In genomic region chr14:35366521-35366976, GRCh38 we compare ENCODE assay signal across 9 cellular contexts. TPM values are rescaled to one million over a fixed set of nuclear protein-coding genes. Genes with fewer than 3 reads are reported as not detected.
DNase-seq lines count a peak whose midpoint lies in the region; ATAC-seq lines count a peak whose summit lies in the region.
"Had no signal": no experiment of that assay in that cellular context is flagged by ENCODE, and none has a peak within 500 bp of the region (broad histone marks: within the 10 kb centered on the region; RNA-seq: fewer than 3 reads in every experiment).

No MANE protein-coding gene starts in this region.

- peak overlapping the region; percentile 96 for H3K27ac Mint-ChIP-seq in activated CD4-positive, alpha-beta memory T cell treated with anti-CD3 and anti-CD28 coated beads for 36 hours
- no peak overlapping the region for H3K27ac Mint-ChIP-seq in activated CD4-positive, alpha-beta memory T cell treated with anti-CD3 and anti-CD28 coated beads, Interleukin-2, amount 10 ng/mL, durations not matched to agents 7 days and 5 days
- H3K27ac Mint-ChIP-seq in activated T-helper 2 cell treated with anti-CD3 and anti-CD28 coated beads, Interferon-gamma antibody, Interleukin-2, Interleukin-4, amounts not matched to agents 10 μg/mL and 5 μg/mL and 100 μg/mL, durations not matched to agents 14 hours and 24 hours and 36 hours: peak overlapping the region; percentile 97

- no peaks in the 10 kb centered on the region for H3K27me3 Mint-ChIP-seq in activated CD4-positive, alpha-beta memory T cell treated with anti-CD3 and anti-CD28 coated beads for 36 hours
- H3K27me3 Mint-ChIP-seq in activated CD4-positive, alpha-beta memory T cell treated with anti-CD3 and anti-CD28 coated beads, Interleukin-2, amount 10 ng/mL, durations not matched to agents 7 days and 5 days: no peaks in the 10 kb centered on the region
- H3K27me3 Mint-ChIP-seq in activated T-helper 2 cell treated with anti-CD3 and anti-CD28 coated beads, Interferon-gamma antibody, Interleukin-2, Interleukin-4, amounts not matched to agents 10 μg/mL and 5 μg/mL and 100 μg/mL, durations not matched to agents 14 hours and 24 hours and 36 hours (ENCODE audit: low read depth): no peaks in the 10 kb centered on the region

- CTCF ChIA-PET in activated CD4-positive, alpha-beta memory T cell treated with anti-CD3 and anti-CD28 coated beads for 36 hours (lab: Charles Lee): interaction anchor here (1.0 to 1.3 kb wide), 2 partner anchors 38 to 49 kb away, joined by 3 to 9 read pairs; partner anchors contain the start of gene NFKBIA
- CTCF ChIA-PET in activated CD4-positive, alpha-beta memory T cell treated with anti-CD3 and anti-CD28 coated beads, Interleukin-2, amount 10 ng/mL, durations not matched to agents 7 days and 5 days (lab: Charles Lee): interaction anchor here (1.1 kb wide), 1 partner anchor 83 kb away, joined by 3 read pairs; no protein-coding TSS in a partner anchor

- peaks cover 40% of the 10 kb centered on the region for H3K4me1 Mint-ChIP-seq in activated CD4-positive, alpha-beta memory T cell treated with anti-CD3 and anti-CD28 coated beads for 36 hours (ENCODE audit: low read depth)
- H3K4me1 Mint-ChIP-seq in activated CD4-positive, alpha-beta memory T cell treated with anti-CD3 and anti-CD28 coated beads, Interleukin-2, amount 10 ng/mL, durations not matched to agents 7 days and 5 days: peaks cover 33% of the 10 kb centered on the region
- peaks cover 39% of the 10 kb centered on the region for H3K4me1 Mint-ChIP-seq in activated T-helper 2 cell treated with anti-CD3 and anti-CD28 coated beads, Interferon-gamma antibody, Interleukin-2, Interleukin-4, amounts not matched to agents 10 μg/mL and 5 μg/mL and 100 μg/mL, durations not matched to agents 14 hours and 24 hours and 36 hours (ENCODE audit: low read depth)

- DNase-seq in activated CD4-positive, alpha-beta memory T cell treated with anti-CD3 and anti-CD28 coated beads for 36 hours: no peak
- no peak for DNase-seq in activated CD4-positive, alpha-beta memory T cell treated with anti-CD3 and anti-CD28 coated beads, Interleukin-2, amount 10 ng/mL, durations not matched to agents 7 days and 5 days
- no peak for DNase-seq in activated T-helper 2 cell treated with anti-CD3 and anti-CD28 coated beads, Interferon-gamma antibody, Interleukin-2, Interleukin-4, amounts not matched to agents 10 μg/mL and 5 μg/mL and 100 μg/mL, durations not matched to agents 14 hours and 24 hours and 36 hours (ENCODE audit: low spot score)
- DNase-seq in substantia nigra (lab: John Stamatoyannopoulos, UW) (no peak), NCI-H345 (lab: John Stamatoyannopoulos, UW) (no peak)
- DNase-seq: H9 had no signal

- no peak overlapping the region for H3K4me3 Mint-ChIP-seq in activated CD4-positive, alpha-beta memory T cell treated with anti-CD3 and anti-CD28 coated beads for 36 hours
- H3K4me3 Mint-ChIP-seq in activated CD4-positive, alpha-beta memory T cell treated with anti-CD3 and anti-CD28 coated beads, Interleukin-2, amount 10 ng/mL, durations not matched to agents 7 days and 5 days: no peak overlapping the region
- no peak overlapping the region for H3K4me3 Mint-ChIP-seq in activated T-helper 2 cell treated with anti-CD3 and anti-CD28 coated beads, Interferon-gamma antibody, Interleukin-2, Interleukin-4, amounts not matched to agents 10 μg/mL and 5 μg/mL and 100 μg/mL, durations not matched to agents 14 hours and 24 hours and 36 hours (ENCODE audit: low read depth)
- H3K4me3 Mint-ChIP-seq: H9 had no signal

- POLR2A ChIA-PET in activated CD4-positive, alpha-beta memory T cell treated with anti-CD3 and anti-CD28 coated beads for 36 hours (lab: Charles Lee): interaction anchor here (0.9 to 8.5 kb wide), 4 partner anchors 9 to 52 kb away, joined by 3 to 181 read pairs (median 26); partner anchors contain the start of gene NFKBIA
- POLR2A ChIA-PET in activated CD4-positive, alpha-beta memory T cell treated with anti-CD3 and anti-CD28 coated beads, Interleukin-2, amount 10 ng/mL, durations not matched to agents 7 days and 5 days (lab: Charles Lee): interaction anchor here (1.6 to 2.6 kb wide), 3 partner anchors 8 to 75 kb away, joined by 4 to 26 read pairs (median 6); partner anchors contain the start of genes NFKBIA and PSMA6

- intact Hi-C loops in activated CD4-positive, alpha-beta memory T cell treated with anti-CD3 and anti-CD28 coated beads for 36 hours (cut with micrococcal nuclease): no loop called here
- intact Hi-C loops in activated T-helper 2 cell treated with anti-CD3 and anti-CD28 coated beads, Interferon-gamma antibody, Interleukin-2, Interleukin-4, amounts not matched to agents 10 μg/mL and 5 μg/mL and 100 μg/mL, durations not matched to agents 14 hours and 24 hours and 36 hours (cut with micrococcal nuclease): loop anchor here (2.0 to 5.0 kb wide), 2 partner anchors 36 to 51 kb away; no protein-coding TSS in a partner anchor

- H3K36me3 Mint-ChIP-seq in activated CD4-positive, alpha-beta memory T cell treated with anti-CD3 and anti-CD28 coated beads for 36 hours: peaks cover 8% of the 10 kb centered on the region
- H3K36me3 Mint-ChIP-seq in activated CD4-positive, alpha-beta memory T cell treated with anti-CD3 and anti-CD28 coated beads, Interleukin-2, amount 10 ng/mL, durations not matched to agents 7 days and 5 days (ENCODE audit: low read depth): no peaks in the 10 kb centered on the region
- H3K36me3 Mint-ChIP-seq in activated T-helper 2 cell treated with anti-CD3 and anti-CD28 coated beads, Interferon-gamma antibody, Interleukin-2, Interleukin-4, amounts not matched to agents 10 μg/mL and 5 μg/mL and 100 μg/mL, durations not matched to agents 14 hours and 24 hours and 36 hours (ENCODE audit: low read depth): peaks cover 11% of the 10 kb centered on the region

- H3K27me3 ChIP-seq in layer of hippocampus (ENCODE audit: control insufficient read depth, insufficient read depth, low read length): no peaks in the 10 kb centered on the region

- no peak for ATAC-seq in GM21619 (IDR thresholded peaks at IDR 0.05; ENCODE audit: unreplicated experiment)
- no peak for ATAC-seq in GM21390 (IDR thresholded peaks at IDR 0.05; ENCODE audit: unreplicated experiment)

- H3K27ac ChIP-seq in layer of hippocampus (ENCODE audit: low read depth, low read length): peak overlapping the region; percentile 46
- peak overlapping the region; percentile 71 for H3K27ac ChIP-seq in substantia nigra (ENCODE audit: low read depth, low read length, poor library complexity, severe bottlenecking)

- H3K9me3 Mint-ChIP-seq in activated CD4-positive, alpha-beta memory T cell treated with anti-CD3 and anti-CD28 coated beads for 36 hours: peaks cover 11% of the 10 kb centered on the region
- peaks cover 10% of the 10 kb centered on the region for H3K9me3 Mint-ChIP-seq in activated CD4-positive, alpha-beta memory T cell treated with anti-CD3 and anti-CD28 coated beads, Interleukin-2, amount 10 ng/mL, durations not matched to agents 7 days and 5 days
- peaks cover 9% of the 10 kb centered on the region for H3K9me3 Mint-ChIP-seq in activated T-helper 2 cell treated with anti-CD3 and anti-CD28 coated beads, Interferon-gamma antibody, Interleukin-2, Interleukin-4, amounts not matched to agents 10 μg/mL and 5 μg/mL and 100 μg/mL, durations not matched to agents 14 hours and 24 hours and 36 hours

RNA-seq across cellular contexts. Expression of gene NFKBIA, which starts 38.0 kb away (rescaled TPM):
- total RNA-seq in activated CD4-positive, alpha-beta memory T cell treated with anti-CD3 and anti-CD28 coated beads for 36 hours: 100 to 1,000 TPM; 390 to 393 TPM
- total RNA-seq in activated CD4-positive, alpha-beta memory T cell treated with anti-CD3 and anti-CD28 coated beads, Interleukin-2, amount 10 ng/mL, durations not matched to agents 7 days and 5 days: 100 to 1,000 TPM; 102 to 109 TPM
- total RNA-seq in activated T-helper 2 cell treated with anti-CD3 and anti-CD28 coated beads, Interferon-gamma antibody, Interleukin-2, Interleukin-4, amounts not matched to agents 10 μg/mL and 5 μg/mL and 100 μg/mL, durations not matched to agents 14 hours and 24 hours and 36 hours: 386 and 390 TPM in 2 replicates
